Comparison of ENCODE assay signal across 16 cellular contexts in the genomic region with DNA sequence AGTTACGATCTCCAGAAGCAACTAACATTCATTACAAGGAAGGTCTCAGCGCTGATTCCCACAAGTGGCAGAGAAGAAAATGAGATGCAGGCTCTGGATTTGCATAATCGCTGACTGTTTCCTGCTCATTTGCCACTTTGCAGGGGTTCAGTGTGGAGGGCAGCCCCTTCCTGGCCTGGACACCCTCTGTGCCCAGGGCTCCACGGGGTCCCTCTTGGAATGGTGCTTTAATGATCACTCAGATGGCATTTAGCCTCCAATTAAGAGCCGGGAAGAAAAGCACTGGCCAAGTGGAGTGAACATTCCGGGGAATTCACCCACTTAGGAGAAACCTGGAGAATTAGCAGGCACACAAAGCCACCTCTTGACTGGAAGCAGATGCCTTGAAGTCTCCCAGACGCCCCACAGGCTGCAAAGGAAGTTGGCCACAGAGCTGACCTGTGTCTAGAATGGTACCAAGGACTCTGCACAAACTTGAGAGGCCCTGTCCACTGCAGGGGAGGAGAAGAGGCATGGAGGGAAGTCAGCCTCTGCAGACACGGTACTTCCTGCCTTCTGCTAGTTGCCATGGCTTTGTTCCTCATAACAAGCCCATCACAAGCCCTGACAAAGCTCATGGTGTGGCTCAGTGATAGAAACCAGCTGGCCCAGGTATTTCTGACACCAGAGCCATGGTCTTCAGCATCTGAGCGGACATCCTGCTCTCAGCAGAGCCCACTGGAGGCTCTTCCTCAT.
A peak's percentile ranks its signal among the peaks of the same experiment; 100 is the strongest.
DNase-seq lines count a peak whose midpoint lies in the region; ATAC-seq, FAIRE-seq and TF ChIP-seq lines count a peak whose summit lies in the region.
"Had no signal": no experiment of that assay in that cellular context is flagged by ENCODE, and none has a peak within 500 bp of the region (broad histone marks: within the 10 kb centered on the region; RNA-seq: fewer than 3 reads in every experiment).

No MANE protein-coding gene starts in this region.

- H3K4me1 Mint-ChIP-seq in dendritic cell treated with granulocyte-macrophage colony-stimulating factor and Interleukin-4, amounts not matched to agents 40 ng/mL and 50 ng/mL, for 4 days (ENCODE audit: low read depth): peaks cover 11% of the 10 kb centered on the region
- H3K4me1 Mint-ChIP-seq in neural progenitor cell: peaks cover 50% of the 10 kb centered on the region
- no peaks in the 10 kb centered on the region for H3K4me1 Mint-ChIP-seq in Caco-2 (ENCODE audit: low read depth, unreplicated experiment)

- POLR2A ChIA-PET in Caco-2 (lab: Charles Lee): interaction anchor here (0.6 kb wide), 1 partner anchor 93 kb away, joined by 3 read pairs; no protein-coding TSS in a partner anchor

- H3K4me3 Mint-ChIP-seq in dendritic cell treated with granulocyte-macrophage colony-stimulating factor and Interleukin-4, amounts not matched to agents 40 ng/mL and 50 ng/mL, for 4 days: no peak overlapping the region
- H3K4me3 Mint-ChIP-seq in neural progenitor cell (no peak overlapping the region), Caco-2 (ENCODE audit: unreplicated experiment) (no peak overlapping the region)
- H3K4me3 Mint-ChIP-seq: activated naive CD8-positive, alpha-beta T cell had no signal

- BruUV-seq in Caco-2 (replicated peaks; lab: Mats Ljungman, UMichigan): no TSS peak

- H3K27me3 ChIP-seq in neural progenitor cell (no peaks in the 10 kb centered on the region), Caco-2 (replicated peaks; ENCODE audit: control insufficient read depth, insufficient read depth, low read length) (no peaks in the 10 kb centered on the region)
- H3K27me3 ChIP-seq: thyroid gland had no signal

- H3K9me3 ChIP-seq in neural progenitor cell (ENCODE audit: low read depth) (no peaks in the 10 kb centered on the region), Caco-2 (no peaks in the 10 kb centered on the region)
- H3K9me3 ChIP-seq: thyroid gland had no signal

- ATAC-seq in sciatic nerve (no peak), HG03095 (IDR thresholded peaks at IDR 0.05; ENCODE audit: unreplicated experiment) (no peak)

- H3K36me3 ChIP-seq in neural progenitor cell (no peaks in the 10 kb centered on the region), Caco-2 (ENCODE audit: control insufficient read depth, insufficient read depth, low read length) (no peaks in the 10 kb centered on the region)
- H3K36me3 ChIP-seq: thyroid gland had no signal

- DNase-seq in GM12892 (ENCODE audit: insufficient read length): no peak
- DNase-seq in NCI-H2227 (lab: John Stamatoyannopoulos, UW; ENCODE audit: unreplicated experiment): peak; percentile 31
- peak; percentile 34 for DNase-seq in neural progenitor cell (ENCODE audit: low spot score)
- DNase-seq in Caco-2: no peak
- DNase-seq in sciatic nerve (ENCODE audit: low spot score): no peak
- no peak for DNase-seq in NCI-H2171 treated with DMSO at 0.1 percent for 48 hours (lab: John Stamatoyannopoulos, UW)
- DNase-seq: activated CD4-positive, alpha-beta T cell treated with anti-CD3 and anti-CD28 coated beads for 1 hour; cerebellar nuclear complex; NCI-H1092 treated with DMSO at 0.1 percent for 48 hours; NCI-H446; PC-9 had no signal

- peaks cover 41% of the 10 kb centered on the region for H3K4me1 ChIP-seq in neural progenitor cell
- no peaks in the 10 kb centered on the region for H3K4me1 ChIP-seq in Caco-2

- H3K9me3 Mint-ChIP-seq in dendritic cell treated with granulocyte-macrophage colony-stimulating factor and Interleukin-4, amounts not matched to agents 40 ng/mL and 50 ng/mL, for 4 days: no peaks in the 10 kb centered on the region
- H3K9me3 Mint-ChIP-seq in neural progenitor cell (peaks cover 15% of the 10 kb centered on the region), Caco-2 (ENCODE audit: unreplicated experiment) (no peaks in the 10 kb centered on the region)

- intact Hi-C loops in dendritic cell treated with granulocyte-macrophage colony-stimulating factor and Interleukin-4, amounts not matched to agents 40 ng/mL and 50 ng/mL, for 4 days (cut with micrococcal nuclease): no loop called here
- intact Hi-C loops in Caco-2 (cut with micrococcal nuclease; ENCODE audit: unreplicated experiment): no loop called here
- intact Hi-C loops in sciatic nerve (cut with DNase I): no loop called here

- peak overlapping the region; percentile 9 for H3K27ac ChIP-seq in neural progenitor cell
- H3K27ac ChIP-seq: PC-9, thyroid gland had no signal

- no peak overlapping the region for H3K4me2 ChIP-seq in neural progenitor cell
- H3K4me2 ChIP-seq: PC-9 had no signal

- no peaks in the 10 kb centered on the region for H3K36me3 Mint-ChIP-seq in dendritic cell treated with granulocyte-macrophage colony-stimulating factor and Interleukin-4, amounts not matched to agents 40 ng/mL and 50 ng/mL, for 4 days (ENCODE audit: low read depth)
- peaks cover 6% of the 10 kb centered on the region for H3K36me3 Mint-ChIP-seq in neural progenitor cell
- no peaks in the 10 kb centered on the region for H3K36me3 Mint-ChIP-seq in Caco-2 (ENCODE audit: insufficient read depth, unreplicated experiment)
- H3K36me3 Mint-ChIP-seq: activated naive CD8-positive, alpha-beta T cell had no signal

- peaks cover 32% of the 10 kb centered on the region for H3F3A ChIP-seq in neural progenitor cell (ENCODE audit: low read depth)

- H4K20me1 ChIP-seq in neural progenitor cell (ENCODE audit: low read depth): peaks cover 20% of the 10 kb centered on the region

- no peaks in the 10 kb centered on the region for H3K27me3 Mint-ChIP-seq in dendritic cell treated with granulocyte-macrophage colony-stimulating factor and Interleukin-4, amounts not matched to agents 40 ng/mL and 50 ng/mL, for 4 days
- H3K27me3 Mint-ChIP-seq in neural progenitor cell (ENCODE audit: insufficient read depth, low read depth): peaks cover 3% of the 10 kb centered on the region
- peaks cover 6% of the 10 kb centered on the region for H3K27me3 Mint-ChIP-seq in Caco-2 (ENCODE audit: insufficient read depth, unreplicated experiment)

- H3K27ac Mint-ChIP-seq in dendritic cell treated with granulocyte-macrophage colony-stimulating factor and Interleukin-4, amounts not matched to agents 40 ng/mL and 50 ng/mL, for 4 days: peak overlapping the region; percentile 30
- H3K27ac Mint-ChIP-seq in neural progenitor cell (no peak overlapping the region), Caco-2 (ENCODE audit: unreplicated experiment) (no peak overlapping the region)
- H3K27ac Mint-ChIP-seq: activated naive CD8-positive, alpha-beta T cell had no signal

- CTCF ChIA-PET in Caco-2 (lab: Charles Lee): no interaction called here

- TF ChIP-seq CTCF in neural progenitor cell (IDR thresholded peaks at IDR 0.05) (no peak), Caco-2 (IDR thresholded peaks at IDR 0.05; ENCODE audit: insufficient read depth in 1 of 2, low read depth in 1 of 2, low read length in 1 of 2, severe bottlenecking in 1 of 2, unreplicated experiment in 1 of 2) (no peak)

- no peak overlapping the region for H3K4me3 ChIP-seq in neural progenitor cell
- no peak overlapping the region for H3K4me3 ChIP-seq in Caco-2 (ENCODE audit: low read depth, low read length)
- H3K4me3 ChIP-seq: PC-9, thyroid gland had no signal

- peak; percentile 14 for FAIRE-seq in GM12892 (lab: Jason Lieb, UNC)
- FAIRE-seq: endothelial cell of umbilical vein had no signal

- no peak for TF ChIP-seq POLR2A in GM12892 (IDR thresholded peaks at IDR 0.05; ENCODE audit: low read depth, low read length)

- H3K79me2 ChIP-seq in neural progenitor cell (ENCODE audit: low read depth): no peaks in the 10 kb centered on the region

- H2AFZ ChIP-seq in neural progenitor cell (replicated peaks): no peak overlapping the region
- H2AFZ ChIP-seq: PC-9 had no signal

- no peak overlapping the region for H3K9ac ChIP-seq in neural progenitor cell

Comparison
In these comparisons a context has a peak if more than half of its experiments do, and no peak if none do; other contexts are left out.
1. DNase-seq: peak in NCI-H2227 (single experiment) and neural progenitor cell (single experiment); none in GM12892 (single experiment), Caco-2 (0 of 2), sciatic nerve (single experiment) and NCI-H2171 treated with DMSO at 0.1 percent for 48 hours (single experiment).